In the genomic region with DNA sequence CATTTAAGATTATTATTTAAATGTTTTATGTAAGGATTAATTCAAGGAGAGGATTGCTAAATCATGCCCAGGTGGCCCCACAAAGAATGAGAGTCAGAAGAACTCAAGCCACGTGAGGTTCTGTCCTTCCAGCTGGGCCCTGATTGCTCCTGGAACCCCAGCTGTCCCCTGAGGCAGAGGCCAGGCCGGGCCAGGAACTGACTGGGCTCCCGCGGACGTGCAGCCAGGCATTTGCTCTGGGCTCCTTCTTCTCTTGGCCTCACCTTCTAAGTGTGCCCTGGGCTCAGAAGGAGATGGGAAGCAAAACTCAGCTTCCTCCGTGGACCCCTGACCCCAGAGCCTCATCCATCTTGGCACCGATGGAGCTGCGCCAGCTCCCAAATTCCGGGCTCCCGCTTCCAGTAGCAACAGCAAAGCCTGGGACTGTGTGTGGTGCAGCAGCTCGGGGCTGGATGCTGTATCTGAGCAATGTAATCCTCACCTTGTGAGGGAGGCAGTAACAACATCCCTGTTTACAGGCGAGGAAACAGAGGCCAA, we compare ENCODE assay signal across 22 cellular contexts.
DNase-seq lines count a peak whose midpoint lies in the region; ATAC-seq and TF ChIP-seq lines count a peak whose summit lies in the region.
"Had no signal": no experiment of that assay in that cellular context is flagged by ENCODE, and none has a peak within 500 bp of the region (broad histone marks: within the 10 kb centered on the region; RNA-seq: fewer than 3 reads in every experiment).

No MANE protein-coding gene starts in this region.

- H3K18ac ChIP-seq in neuronal stem cell (ENCODE audit: low read length) = peak overlapping the region; percentile 25

- H2BK15ac ChIP-seq in neuronal stem cell (ENCODE audit: low read length) = no peak overlapping the region

- H3K4me2 ChIP-seq in neuronal stem cell (ENCODE audit: insufficient read depth, low read length, poor library complexity, severe bottlenecking) = no peak overlapping the region
- H3K4me2 ChIP-seq: A549, PC-9 had no signal

- H3K36me3 Mint-ChIP-seq in natural killer cell = no peaks in the 10 kb centered on the region
- H3K36me3 Mint-ChIP-seq: CD4-positive, alpha-beta memory T cell had no signal

- peaks cover 13 to 15% of the 10 kb centered on the region in 2 donors for H3K27me3 Mint-ChIP-seq in natural killer cell (ENCODE audit: low read depth in 2 of 2)

- peak; percentile 43 for DNase-seq in cardiac septum (ENCODE audit: low spot score)
- DNase-seq in left cardiac atrium = no peak
- peak; percentile 41 for DNase-seq in ecto neural progenitor cell (ENCODE audit: low spot score)
- no peak for DNase-seq in neuronal stem cell (ENCODE audit: low spot score)
- DNase-seq in natural killer cell = no peak
- no peak for DNase-seq in ACHN
- no peak for DNase-seq in NCI-H524 (lab: John Stamatoyannopoulos, UW)
- DNase-seq: C1 segment of cervical spinal cord; CD4-positive, alpha-beta memory T cell; EL; GF-D8; NCI-H1092; NCI-H1417 treated with DMSO at 0.1 percent for 48 hours; NCI-H1694 treated with DMSO at 0.1 percent for 48 hours; NCI-H2081 treated with DMSO at 0.1 percent for 48 hours; NCI-H2171; NCI-H226; NCI-H510A treated with DMSO at 0.1 percent for 48 hours; PC-9; Right ventricle myocardium superior had no signal

- H3K36me3 ChIP-seq in neuronal stem cell (replicated peaks in 1 of 2; ENCODE audit: control insufficient read depth in 2 of 2, insufficient read depth in 2 of 2, low read length in 2 of 2) = no peaks in the 10 kb centered on the region
- H3K36me3 ChIP-seq: SJSA1 had no signal

- H3K27ac Mint-ChIP-seq in natural killer cell = no peak overlapping the region
- H3K27ac Mint-ChIP-seq: CD4-positive, alpha-beta memory T cell had no signal

- in situ Hi-C loops in ACHN (cut with HindIII; ENCODE audit: low pct_ligation_motif_present, low pct_unique_long_range_greater_than_20kb, low sequenced_read_pairs) = no loop called here

- intact Hi-C loops in cardiac septum (cut with DNase I) = no loop called here
- intact Hi-C loops in left cardiac atrium (cut with DNase I) = no loop called here
- intact Hi-C loops in natural killer cell (cut with micrococcal nuclease) = no loop called here

- H3K27me3 ChIP-seq in neuronal stem cell (ENCODE audit: control insufficient read depth in 3 of 3, insufficient read depth in 3 of 3, low read depth in 1 of 3, low read length in 3 of 3) = peaks cover 0 to 16% (median 0%) of the 10 kb centered on the region in 3 experiments
- H3K27me3 ChIP-seq: SJSA1 had no signal

- no peaks in the 10 kb centered on the region for H3K9me3 ChIP-seq in neuronal stem cell (replicated peaks in 1 of 2; ENCODE audit: control insufficient read depth in 2 of 2, insufficient read depth in 1 of 2, low read depth in 1 of 2, low read length in 2 of 2)
- H3K9me3 ChIP-seq: A549 had no signal

- H3K4me3 ChIP-seq in neuronal stem cell (ENCODE audit: low read length in 2 of 2) = no peak overlapping the region
- H3K4me3 ChIP-seq: A549, PC-9, SJSA1 had no signal

- no peak overlapping the region for H3K14ac ChIP-seq in neuronal stem cell (ENCODE audit: low read length)

- H3K9me3 Mint-ChIP-seq in natural killer cell = no peaks in the 10 kb centered on the region

- no CpG with 5 or more reads among the region's 12 CpGs for WGBS in neuronal stem cell (ENCODE audit: extremely low coverage in 2 of 2, insufficient read length in 2 of 2, insufficient replicate concordance in 1 of 2), 2 donors

- no peak overlapping the region for H2BK120ac ChIP-seq in neuronal stem cell (ENCODE audit: low read depth, low read length)

- no peak for TF ChIP-seq CTCF in natural killer cell (IDR thresholded peaks at IDR 0.05)

- H2BK12ac ChIP-seq in neuronal stem cell (ENCODE audit: low read length) = no peak overlapping the region

- H2BK5ac ChIP-seq in neuronal stem cell (ENCODE audit: low read length) = no peak overlapping the region

- no peak overlapping the region for H4K8ac ChIP-seq in neuronal stem cell (ENCODE audit: low read depth, low read length)

- H3K9ac ChIP-seq in neuronal stem cell (ENCODE audit: low read depth, low read length, poor library complexity) = peak overlapping the region; percentile 25

- H3K23ac ChIP-seq in neuronal stem cell (ENCODE audit: low read depth, low read length, poor library complexity) = no peak overlapping the region

- no peak overlapping the region for H2AFZ ChIP-seq in neuronal stem cell (ENCODE audit: low read length)
- H2AFZ ChIP-seq: PC-9 had no signal

- peaks cover 5 to 21% of the 10 kb centered on the region in 2 donors for H3K4me1 ChIP-seq in neuronal stem cell (ENCODE audit: control insufficient read depth in 2 of 2, insufficient read depth in 1 of 2, low read depth in 1 of 2, low read length in 2 of 2)
- H3K4me1 ChIP-seq: A549, SJSA1 had no signal

- no peak for ATAC-seq in left cardiac atrium
- no peak for ATAC-seq in natural killer cell
- ATAC-seq: A549 had no signal

- no peaks in the 10 kb centered on the region for H3K79me1 ChIP-seq in neuronal stem cell (ENCODE audit: low read depth, low read length)

- H3K27ac ChIP-seq in neuronal stem cell (replicated peaks; ENCODE audit: low read length) = no peak overlapping the region
- H3K27ac ChIP-seq: A549, PC-9, SJSA1 had no signal

- H3K4ac ChIP-seq in neuronal stem cell (ENCODE audit: low read length) = no peak overlapping the region

- H4K91ac ChIP-seq in neuronal stem cell (ENCODE audit: low read depth, low read length, poor library complexity) = no peak overlapping the region

- no peak overlapping the region for H3K4me3 Mint-ChIP-seq in natural killer cell
- H3K4me3 Mint-ChIP-seq: CD4-positive, alpha-beta memory T cell had no signal

- peak overlapping the region; percentile 1 for H2AK5ac ChIP-seq in neuronal stem cell (ENCODE audit: low read depth, low read length)

- H3K4me1 Mint-ChIP-seq in natural killer cell = no peaks in the 10 kb centered on the region

Comparison
In these comparisons a context has a peak if more than half of its experiments do, and no peak if none do; other contexts are left out.
1. DNase-seq: peak in cardiac septum (single experiment) and ecto neural progenitor cell (single experiment); none in left cardiac atrium (single experiment), neuronal stem cell (single experiment), natural killer cell (single experiment), ACHN (single experiment) and NCI-H524 (0 of 2).